8 cellular contexts compared by ENCODE assay signal in genomic region chr4:113952452-113953029, GRCh38. TPM values are rescaled to one million over a fixed set of nuclear protein-coding genes. Genes with fewer than 3 reads are reported as not detected.
DNase-seq lines count a peak whose midpoint lies in the region; ATAC-seq and TF ChIP-seq lines count a peak whose summit lies in the region.

No MANE protein-coding gene starts in this region.

- H3K27ac Mint-ChIP-seq in activated CD4-positive, alpha-beta T cell treated with anti-CD3 and anti-CD28 coated beads, Interleukin-2, amount 10 ng/mL, durations not matched to agents 24 days and 14 days: no peak overlapping the region

- peaks cover 51% of the 10 kb centered on the region for H3K4me1 ChIP-seq in Panc1 (ENCODE audit: control insufficient read depth, insufficient read depth, low read length)

- no peaks in the 10 kb centered on the region for H3K9me3 Mint-ChIP-seq in activated CD4-positive, alpha-beta T cell treated with anti-CD3 and anti-CD28 coated beads, Interleukin-2, amount 10 ng/mL, durations not matched to agents 24 days and 14 days

- peak; percentile 92 for ATAC-seq in GM21515 (IDR thresholded peaks at IDR 0.05; ENCODE audit: unreplicated experiment)
- ATAC-seq in HG03575 (IDR thresholded peaks at IDR 0.05; ENCODE audit: extremely low read depth, insufficient number of reproducible peaks, low FRiP score, unreplicated experiment): peak; percentile 93
- ATAC-seq in Panc1: peak; percentile 88

- peak; percentile 68 for DNase-seq in activated CD4-positive, alpha-beta T cell treated with anti-CD3 and anti-CD28 coated beads, Interleukin-2, amount 10 ng/mL, durations not matched to agents 24 days and 14 days
- DNase-seq in activated CD4-positive, alpha-beta T cell treated with anti-CD3 and anti-CD28 coated beads for 1 hour: no peak
- DNase-seq in Panc1 (ENCODE audit: low read depth, low spot score): no peak
- DNase-seq in ecto neural progenitor cell (ENCODE audit: low spot score): peak; percentile 48
- DNase-seq in mucosa of gallbladder (ENCODE audit: low spot score): peak; percentile 21
- DNase-seq in effector CD8-positive, alpha-beta T cell (lab: John Stamatoyannopoulos, UW): no peak

- H3K27me3 ChIP-seq in Panc1 (ENCODE audit: control insufficient read depth, insufficient read depth, low read length): no peaks in the 10 kb centered on the region

- no peaks in the 10 kb centered on the region for H3K9me3 ChIP-seq in Panc1 (ENCODE audit: control insufficient read depth, insufficient read depth, low read depth, low read length)

- in situ Hi-C loops in Panc1 (cut with HindIII; ENCODE audit: low pct_unique_long_range_greater_than_20kb, low sequenced_read_pairs): no loop called here

- H3K4me3 Mint-ChIP-seq in activated CD4-positive, alpha-beta T cell treated with anti-CD3 and anti-CD28 coated beads, Interleukin-2, amount 10 ng/mL, durations not matched to agents 24 days and 14 days: no peak overlapping the region

- H3K36me3 Mint-ChIP-seq in activated CD4-positive, alpha-beta T cell treated with anti-CD3 and anti-CD28 coated beads, Interleukin-2, amount 10 ng/mL, durations not matched to agents 24 days and 14 days (ENCODE audit: low read depth): no peaks in the 10 kb centered on the region

- peak overlapping the region; percentile 99 for H3K27ac ChIP-seq in Panc1 (ENCODE audit: low read length)

- peaks cover 23% of the 10 kb centered on the region for H3K27me3 Mint-ChIP-seq in activated CD4-positive, alpha-beta T cell treated with anti-CD3 and anti-CD28 coated beads, Interleukin-2, amount 10 ng/mL, durations not matched to agents 24 days and 14 days

- peaks cover 3% of the 10 kb centered on the region for H3K4me1 Mint-ChIP-seq in activated CD4-positive, alpha-beta T cell treated with anti-CD3 and anti-CD28 coated beads, Interleukin-2, amount 10 ng/mL, durations not matched to agents 24 days and 14 days

- POLR2A ChIA-PET in Panc1 (lab: Charles Lee): interaction anchor here (0.5 kb wide), 1 partner anchor 9 kb away, joined by 3 read pairs; no protein-coding TSS in a partner anchor

- no peaks in the 10 kb centered on the region; the same call in 1 of the 2 replicates for H3K36me3 ChIP-seq in Panc1 (ENCODE audit: control insufficient read depth, insufficient read depth, low read length)

- no TSS peak for BruUV-seq in Panc1 (replicated peaks; lab: Mats Ljungman, UMichigan)

- H3K4me3 ChIP-seq in Panc1 (ENCODE audit: low read depth in 2 of 2, low read length in 2 of 2): no peak overlapping the region

- peak; percentile 76 for TF ChIP-seq CTCF in Panc1 (IDR thresholded peaks at IDR 0.05)

- CTCF ChIA-PET in Panc1 (lab: Charles Lee): interaction anchor here (0.9 kb wide), 1 partner anchor 426 kb away, joined by 3 read pairs; no protein-coding TSS in a partner anchor

- intact Hi-C loops in activated CD4-positive, alpha-beta T cell treated with anti-CD3 and anti-CD28 coated beads, Interleukin-2, amount 10 ng/mL, durations not matched to agents 24 days and 14 days (cut with micrococcal nuclease): loop anchor here (1.0 kb wide), 1 partner anchor 119 kb away; no protein-coding TSS in a partner anchor
- intact Hi-C loops in Panc1 (cut with micrococcal nuclease; ENCODE audit: unreplicated experiment): loop anchor here (2.0 to 10.0 kb wide), 2 partner anchors 118 to 222 kb away; no protein-coding TSS in a partner anchor

RNA-seq across cellular contexts. Expression of gene ARSJ, which starts 26.9 kb away (rescaled TPM):
- total RNA-seq in activated CD4-positive, alpha-beta T cell treated with anti-CD3 and anti-CD28 coated beads, Interleukin-2, amount 10 ng/mL, durations not matched to agents 24 days and 14 days: not detected in 2 replicates
- total RNA-seq in Panc1 (2021; ENCODE audit: unreplicated experiment): 43.9 TPM
- 17.8 TPM for polyA plus RNA-seq in Panc1 (2012; ENCODE audit: insufficient read length)
- total RNA-seq in mucosa of gallbladder: 21.6 TPM

Comparison
In these comparisons a context has a peak if more than half of its experiments do, and no peak if none do; other contexts are left out.
1. DNase-seq: peak in activated CD4-positive, alpha-beta T cell treated with anti-CD3 and anti-CD28 coated beads, Interleukin-2, amount 10 ng/mL, durations not matched to agents 24 days and 14 days (single experiment), ecto neural progenitor cell (single experiment) and mucosa of gallbladder (single experiment); none in activated CD4-positive, alpha-beta T cell treated with anti-CD3 and anti-CD28 coated beads for 1 hour (single experiment), Panc1 (single experiment) and effector CD8-positive, alpha-beta T cell (single experiment).
2. RNA of gene ARSJ, which starts 26.9 kb away (total RNA-seq): 43.9 TPM in Panc1 (single experiment) and 21.6 TPM in mucosa of gallbladder (single experiment); not detected in activated CD4-positive, alpha-beta T cell treated with anti-CD3 and anti-CD28 coated beads, Interleukin-2, amount 10 ng/mL, durations not matched to agents 24 days and 14 days; every median in the first group is over 10 times any median in the second.
3. Peak in every context shown above with its lines, with median percentiles within 50 percentile points of each other: ATAC-seq.